In the genomic region with DNA sequence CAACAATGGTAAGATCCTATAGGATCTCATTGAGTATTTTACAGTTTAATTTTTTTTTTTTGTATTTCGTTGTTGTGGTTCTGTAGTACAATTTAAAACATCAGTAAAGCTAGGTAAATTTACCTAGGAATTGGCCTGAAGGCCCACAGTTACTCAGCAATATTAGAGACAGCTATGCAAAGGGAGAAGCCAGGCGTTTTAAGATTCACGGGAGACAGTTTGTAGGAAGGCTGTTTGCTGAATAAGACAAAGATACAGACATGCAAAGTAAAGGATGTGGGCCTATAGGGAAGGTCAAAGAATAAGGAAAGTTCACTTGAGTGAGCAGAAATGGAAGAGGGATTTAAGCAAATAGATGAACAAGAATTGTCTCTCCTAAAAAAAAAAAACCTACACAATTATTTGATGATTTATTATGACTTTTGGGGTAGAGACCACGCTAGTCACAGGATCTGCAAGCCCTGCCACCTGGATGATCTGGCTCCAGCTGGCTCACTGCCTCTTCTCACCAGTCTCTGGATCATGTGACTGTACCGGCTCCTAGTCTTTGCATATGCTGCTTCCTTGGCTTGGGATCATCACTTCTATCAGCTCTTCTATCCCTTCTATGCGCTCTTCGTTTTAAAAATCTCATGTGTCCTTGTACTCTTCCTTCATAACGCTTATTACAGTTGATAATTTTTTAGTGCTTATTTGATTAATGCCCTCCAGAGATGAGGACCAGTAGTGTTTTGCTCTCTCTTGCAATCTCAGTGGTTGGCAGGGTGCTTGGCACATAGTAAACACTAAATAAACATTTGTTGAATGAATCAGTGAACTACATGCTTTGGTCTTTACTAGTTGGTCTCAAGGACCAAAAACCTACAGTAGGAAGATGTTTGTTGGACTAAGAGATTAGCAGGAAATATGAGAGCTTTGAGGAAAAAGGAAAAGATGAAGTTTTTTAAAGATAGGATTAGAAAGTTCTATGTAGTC, we compare ENCODE assay signal across 11 cellular contexts. TPM values are rescaled to one million over a fixed set of nuclear protein-coding genes. Genes with fewer than 3 reads are reported as not detected.
DNase-seq lines count a peak whose midpoint lies in the region; ATAC-seq and TF ChIP-seq lines count a peak whose summit lies in the region.
"Had no signal": no experiment of that assay in that cellular context is flagged by ENCODE, and none has a peak within 500 bp of the region (broad histone marks: within the 10 kb centered on the region; RNA-seq: fewer than 3 reads in every experiment).

No MANE protein-coding gene starts in this region.

- POLR2A ChIA-PET in activated CD4-positive, alpha-beta T cell treated with anti-CD3 and anti-CD28 coated beads for 36 hours (lab: Charles Lee): interaction anchor here (1.0 kb wide), 1 partner anchor 9 kb away, joined by 3 read pairs; no protein-coding TSS in a partner anchor
- POLR2A ChIA-PET in activated CD4-positive, alpha-beta T cell treated with anti-CD3 and anti-CD28 coated beads, Interleukin-2, amount 10 ng/mL, durations not matched to agents 7 days and 5 days (lab: Charles Lee): interaction anchor here (0.7 kb wide), 1 partner anchor 82 kb away, joined by 3 read pairs; no protein-coding TSS in a partner anchor

- H3K27me3 Mint-ChIP-seq in activated CD4-positive, alpha-beta T cell treated with anti-CD3 and anti-CD28 coated beads for 36 hours: no peaks in the 10 kb centered on the region
- H3K27me3 Mint-ChIP-seq in activated CD4-positive, alpha-beta T cell treated with anti-CD3 and anti-CD28 coated beads, Interleukin-2, amount 10 ng/mL, durations not matched to agents 7 days and 5 days: no peaks in the 10 kb centered on the region
- H3K27me3 Mint-ChIP-seq: activated CD4-positive, alpha-beta memory T cell treated with anti-CD3 and anti-CD28 coated beads for 36 hours had no signal

- no peak for TF ChIP-seq CTCF in SU-DHL-6 (IDR thresholded peaks at IDR 0.05; ENCODE audit: insufficient read depth, low read length, poor library complexity, severe bottlenecking)
- TF ChIP-seq CTCF in smooth muscle cell (IDR thresholded peaks at IDR 0.05; ENCODE audit: borderline replicate concordance, insufficient read depth, poor library complexity, severe bottlenecking): no peak

- H3K9ac ChIP-seq in SU-DHL-6 (ENCODE audit: low read length) (no peak overlapping the region), smooth muscle cell (ENCODE audit: low read depth) (no peak overlapping the region)

- H3K36me3 ChIP-seq in SU-DHL-6 (ENCODE audit: low read length) (no peaks in the 10 kb centered on the region), smooth muscle cell (ENCODE audit: low read depth) (no peaks in the 10 kb centered on the region)

- H3K27ac ChIP-seq in SU-DHL-6 (ENCODE audit: low read depth, low read length) (no peak overlapping the region), right cardiac atrium (ENCODE audit: low read length) (peak overlapping the region; percentile 16), smooth muscle cell (ENCODE audit: low read depth) (peak overlapping the region; percentile 48)

- CTCF ChIA-PET in activated CD4-positive, alpha-beta T cell treated with anti-CD3 and anti-CD28 coated beads for 36 hours (lab: Charles Lee): interaction anchor here (0.6 to 2.4 kb wide), 3 partner anchors 10 to 294 kb away, joined by 3 to 11 read pairs (median 3); no protein-coding TSS in a partner anchor
- CTCF ChIA-PET in activated CD4-positive, alpha-beta T cell treated with anti-CD3 and anti-CD28 coated beads, Interleukin-2, amount 10 ng/mL, durations not matched to agents 7 days and 5 days (lab: Charles Lee): interaction anchor here (0.6 kb wide), 1 partner anchor 66 kb away, joined by 4 read pairs; no protein-coding TSS in a partner anchor

- H3K27me3 ChIP-seq in SU-DHL-6 (ENCODE audit: low read length) (no peaks in the 10 kb centered on the region), right cardiac atrium (ENCODE audit: control insufficient read depth, insufficient read depth) (no peaks in the 10 kb centered on the region), smooth muscle cell (ENCODE audit: low read depth) (no peaks in the 10 kb centered on the region)

- peaks cover 23% of the 10 kb centered on the region for H3K4me1 ChIP-seq in right cardiac atrium (ENCODE audit: control insufficient read depth, insufficient read depth, low read length)
- H3K4me1 ChIP-seq in smooth muscle cell (ENCODE audit: low read depth): peaks cover 41% of the 10 kb centered on the region

- 41% methylated on average over 8 of the region's 8 CpGs for WGBS in right cardiac atrium
- WGBS in smooth muscle cell (ENCODE audit: low lambda C conversion rate): 57% methylated on average over 8 of the region's 8 CpGs

- intact Hi-C loops in activated CD4-positive, alpha-beta T cell treated with anti-CD3 and anti-CD28 coated beads for 36 hours (cut with DNase I, micrococcal nuclease): no loop called here
- intact Hi-C loops in right cardiac atrium (cut with DNase I): no loop called here

- H3K4me2 ChIP-seq in SU-DHL-6 (ENCODE audit: low read depth, low read length, poor library complexity, severe bottlenecking): peak overlapping the region; percentile 23
- H3K4me2 ChIP-seq in smooth muscle cell: no peak overlapping the region

- H4K20me1 ChIP-seq in SU-DHL-6 (ENCODE audit: low read depth, low read length) (peaks cover 69% of the 10 kb centered on the region), smooth muscle cell (ENCODE audit: low read depth) (peaks cover 100% of the 10 kb centered on the region)

- no peaks in the 10 kb centered on the region for H3K9me2 ChIP-seq in SU-DHL-6 (replicated peaks; ENCODE audit: insufficient read depth, low read length)

- H3K79me2 ChIP-seq in SU-DHL-6 (ENCODE audit: insufficient read depth, low read length) (peaks cover 100% of the 10 kb centered on the region), smooth muscle cell (ENCODE audit: low read depth) (peaks cover 100% of the 10 kb centered on the region)

- no peak overlapping the region for H2AFZ ChIP-seq in SU-DHL-6 (ENCODE audit: low read depth, low read length, severe bottlenecking)
- H2AFZ ChIP-seq in smooth muscle cell (ENCODE audit: low read depth): no peak overlapping the region

- DNase-seq in activated CD4-positive, alpha-beta T cell treated with anti-CD3 and anti-CD28 coated beads for 36 hours: no peak
- DNase-seq in activated CD4-positive, alpha-beta T cell treated with anti-CD3 and anti-CD28 coated beads, Interleukin-2, amount 10 ng/mL, durations not matched to agents 7 days and 5 days: no peak
- DNase-seq in right cardiac atrium (peak in 1 of 3 donors; percentile 64), smooth muscle cell (lab: John Stamatoyannopoulos, UW; ENCODE audit: unreplicated experiment) (no peak), GM19238 (ENCODE audit: insufficient read length, low spot score) (no peak)
- DNase-seq: activated CD4-positive, alpha-beta memory T cell treated with anti-CD3 and anti-CD28 coated beads for 36 hours; endodermal cell; NCI-H226 had no signal

- H3K27ac Mint-ChIP-seq in activated CD4-positive, alpha-beta T cell treated with anti-CD3 and anti-CD28 coated beads for 36 hours: peak overlapping the region; percentile 25
- H3K27ac Mint-ChIP-seq in activated CD4-positive, alpha-beta T cell treated with anti-CD3 and anti-CD28 coated beads, Interleukin-2, amount 10 ng/mL, durations not matched to agents 7 days and 5 days: no peak overlapping the region
- H3K27ac Mint-ChIP-seq: activated CD4-positive, alpha-beta memory T cell treated with anti-CD3 and anti-CD28 coated beads for 36 hours; endodermal cell had no signal

- H3K9me3 Mint-ChIP-seq in activated CD4-positive, alpha-beta T cell treated with anti-CD3 and anti-CD28 coated beads for 36 hours (ENCODE audit: low read depth): peaks cover 8% of the 10 kb centered on the region
- H3K9me3 Mint-ChIP-seq in activated CD4-positive, alpha-beta T cell treated with anti-CD3 and anti-CD28 coated beads, Interleukin-2, amount 10 ng/mL, durations not matched to agents 7 days and 5 days: no peaks in the 10 kb centered on the region
- H3K9me3 Mint-ChIP-seq: endodermal cell had no signal

- H3K4me1 Mint-ChIP-seq in activated CD4-positive, alpha-beta T cell treated with anti-CD3 and anti-CD28 coated beads for 36 hours: peaks cover 85% of the 10 kb centered on the region
- peaks cover 81% of the 10 kb centered on the region for H3K4me1 Mint-ChIP-seq in activated CD4-positive, alpha-beta T cell treated with anti-CD3 and anti-CD28 coated beads, Interleukin-2, amount 10 ng/mL, durations not matched to agents 7 days and 5 days

- H3K4me3 ChIP-seq in SU-DHL-6 (ENCODE audit: insufficient read depth, low read length, poor library complexity, severe bottlenecking): no peak overlapping the region
- no peak overlapping the region for H3K4me3 ChIP-seq in right cardiac atrium (ENCODE audit: low read length)
- H3K4me3 ChIP-seq in smooth muscle cell: no peak overlapping the region

- peaks cover 25% of the 10 kb centered on the region for H3K36me3 Mint-ChIP-seq in activated CD4-positive, alpha-beta T cell treated with anti-CD3 and anti-CD28 coated beads for 36 hours (ENCODE audit: low read depth)
- peaks cover 33% of the 10 kb centered on the region for H3K36me3 Mint-ChIP-seq in activated CD4-positive, alpha-beta T cell treated with anti-CD3 and anti-CD28 coated beads, Interleukin-2, amount 10 ng/mL, durations not matched to agents 7 days and 5 days (ENCODE audit: low read depth)

- ATAC-seq in activated CD4-positive, alpha-beta T cell treated with anti-CD3 and anti-CD28 coated beads for 36 hours: no peak
- ATAC-seq in right cardiac atrium (peak; percentile 38 to 41), HG03095 (IDR thresholded peaks at IDR 0.05; ENCODE audit: unreplicated experiment) (no peak), GM18502 (IDR thresholded peaks at IDR 0.05; ENCODE audit: poor library complexity, unreplicated experiment) (no peak)

- H3F3A ChIP-seq in SU-DHL-6 (ENCODE audit: insufficient read depth) (0 out of 2 replicates have a peak, but pooled peaks cover 4% of the 10 kb centered on the region), smooth muscle cell (ENCODE audit: low read depth) (peaks cover 8% of the 10 kb centered on the region)

- H3K9me3 ChIP-seq in SU-DHL-6 (ENCODE audit: insufficient read depth, low read length): no peaks in the 10 kb centered on the region
- H3K9me3 ChIP-seq in right cardiac atrium (ENCODE audit: control insufficient read depth, low read length): no peaks in the 10 kb centered on the region
- H3K9me3 ChIP-seq in smooth muscle cell (replicated peaks; ENCODE audit: low read depth): no peaks in the 10 kb centered on the region

- no peak overlapping the region for H3K4me3 Mint-ChIP-seq in activated CD4-positive, alpha-beta T cell treated with anti-CD3 and anti-CD28 coated beads for 36 hours
- H3K4me3 Mint-ChIP-seq in activated CD4-positive, alpha-beta T cell treated with anti-CD3 and anti-CD28 coated beads, Interleukin-2, amount 10 ng/mL, durations not matched to agents 7 days and 5 days: no peak overlapping the region
- H3K4me3 Mint-ChIP-seq: activated CD4-positive, alpha-beta memory T cell treated with anti-CD3 and anti-CD28 coated beads for 36 hours; endodermal cell had no signal

RNA-seq across cellular contexts. Expression of a gene that starts 14.1 kb away (rescaled TPM):
- 10 to 100 TPM; 51.1 to 76.9 TPM for total RNA-seq in activated CD4-positive, alpha-beta T cell treated with anti-CD3 and anti-CD28 coated beads for 36 hours
- total RNA-seq in activated CD4-positive, alpha-beta T cell treated with anti-CD3 and anti-CD28 coated beads, Interleukin-2, amount 10 ng/mL, durations not matched to agents 7 days and 5 days: 100 to 1,000 TPM in 1 of 2 experiments, 10 to 100 TPM in 1; 85.6 to 108 TPM
- 10 to 100 TPM; 67.6 to 76.9 (median 73.4) TPM for total RNA-seq in right cardiac atrium
- 28.4 TPM for polyA plus RNA-seq in right cardiac atrium
- 54.9 and 61.7 TPM in 2 replicates for total RNA-seq in smooth muscle cell
- 2.4 and 3.5 TPM in 2 replicates for polyA plus RNA-seq in smooth muscle cell

Comparison
In these comparisons a context has a peak if more than half of its experiments do, and no peak if none do; other contexts are left out.
1. ATAC-seq: peak in right cardiac atrium (2 of 2); none in activated CD4-positive, alpha-beta T cell treated with anti-CD3 and anti-CD28 coated beads for 36 hours (single experiment), HG03095 (single experiment) and GM18502 (single experiment).